ENCODE assay signal across 11 cellular contexts in the genomic region with DNA sequence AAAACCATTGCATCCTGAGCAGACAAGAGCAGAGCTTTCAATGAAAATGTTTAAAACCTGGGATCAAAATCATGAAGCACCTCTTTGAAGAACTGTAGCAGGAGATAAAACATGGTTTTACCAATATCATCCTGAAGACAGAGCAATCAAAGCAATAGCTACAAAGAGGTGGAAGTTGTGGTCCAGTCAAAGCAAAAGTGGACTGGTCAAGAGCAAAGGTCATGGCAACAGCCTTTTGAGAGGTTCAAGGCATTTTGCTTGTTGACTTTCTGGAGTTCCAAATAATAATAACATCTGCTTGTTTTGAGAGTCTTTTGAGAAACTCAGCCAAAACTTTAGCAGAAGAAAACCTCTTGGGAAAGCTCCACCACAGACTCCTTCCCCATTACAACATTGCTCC.
"Had no signal": no experiment of that assay in that cellular context is flagged by ENCODE, and none has a peak within 500 bp of the region (broad histone marks: within the 10 kb centered on the region; RNA-seq: fewer than 3 reads in every experiment).

No MANE protein-coding gene starts in this region.

- H3K4me2 ChIP-seq: GM23338 had no signal

- H3K9me3 ChIP-seq: HAP-1 had no signal

- H3K27ac Mint-ChIP-seq: GM23338, H9, HFFc6 had no signal

- H2AFZ ChIP-seq: GM23248, GM23338 had no signal

- DNase-seq: GM23248, GOT3, H7, H9, HCEC 1CT, HFFc6 had no signal

- FAIRE-seq: H1, H54 had no signal

- H3K4me1 Mint-ChIP-seq: GM23338, H9 had no signal

- H3K9ac ChIP-seq: GM23248 had no signal

- ATAC-seq: GM23338, HCT116 had no signal

- H3K4me3 ChIP-seq: GM23248, GM23338, HAP-1 had no signal

- H3K27ac ChIP-seq: GM23248 had no signal

- H3K4me1 ChIP-seq: HAP-1 had no signal

- H3K36me3 ChIP-seq: HAP-1 had no signal

- H3K4me3 Mint-ChIP-seq: GM23338, H9, HFFc6 had no signal
